22 cellular contexts compared by ENCODE assay signal in the genomic region with DNA sequence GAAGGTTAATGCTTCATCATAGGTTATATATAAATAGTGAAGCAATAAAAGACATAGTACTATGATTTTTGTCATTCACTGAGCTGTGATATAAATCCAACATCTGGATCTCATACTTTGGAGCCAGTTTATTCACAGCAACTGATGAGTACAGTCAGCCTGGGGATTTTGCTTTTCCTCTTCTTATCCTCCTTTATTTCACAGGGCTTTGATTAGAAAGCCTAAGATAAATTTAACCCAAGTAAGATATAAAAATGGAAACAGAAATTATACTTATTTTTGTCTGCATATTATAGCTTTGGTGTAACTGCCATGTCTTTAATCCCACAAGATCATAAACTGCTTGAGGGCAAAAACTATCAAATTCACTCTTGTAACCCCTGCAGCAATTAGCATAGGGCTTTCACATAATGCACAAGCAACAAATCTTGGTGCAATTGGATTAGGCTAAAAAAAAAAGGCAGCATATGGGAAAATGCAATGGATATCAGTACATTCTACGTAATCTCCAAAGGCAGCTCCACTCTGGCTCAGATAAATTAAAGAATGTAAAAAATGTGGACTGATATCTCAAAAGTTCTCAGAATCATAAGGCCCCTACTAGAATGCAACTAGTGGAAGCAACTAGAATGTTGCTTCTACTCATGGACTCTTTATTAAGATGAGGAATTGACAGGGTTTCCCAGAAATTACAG. TPM values are rescaled to one million over a fixed set of nuclear protein-coding genes. Genes with fewer than 3 reads are reported as not detected.
DNase-seq lines count a peak whose midpoint lies in the region; ATAC-seq and TF ChIP-seq lines count a peak whose summit lies in the region.
"Had no signal": no experiment of that assay in that cellular context is flagged by ENCODE, and none has a peak within 500 bp of the region (broad histone marks: within the 10 kb centered on the region; RNA-seq: fewer than 3 reads in every experiment).

No MANE protein-coding gene starts in this region.

- in situ Hi-C loops in gastrocnemius medialis (cut with MboI; ENCODE audit: low sequenced_read_pairs in 4 of 4) = loop anchor here in 1 of 4 donors (10.0 kb wide), 1 partner anchor 56 kb away; a partner anchor contains a TSS

- no peak for TF ChIP-seq POLR2A in gastrocnemius medialis (IDR thresholded peaks at IDR 0.05)

- no peak overlapping the region for H3K4me3 ChIP-seq in right cardiac atrium (ENCODE audit: low read length)
- no peak overlapping the region for H3K4me3 ChIP-seq in gastrocnemius medialis

- ATAC-seq in right cardiac atrium = no peak
- ATAC-seq in gastrocnemius medialis = no peak
- no peak for ATAC-seq in HG02973 (IDR thresholded peaks at IDR 0.05; ENCODE audit: unreplicated experiment)
- ATAC-seq in GM21423 (IDR thresholded peaks at IDR 0.05; ENCODE audit: unreplicated experiment) = no peak
- ATAC-seq: activated T-helper 17 cell treated with anti-CD3 and anti-CD28 coated beads, Interleukin-2, amount 50 U/mL, for 72 hours; HepG2 had no signal

- TF ChIP-seq CTCF in HFFc6 (IDR thresholded peaks at IDR 0.05) = no peak
- TF ChIP-seq CTCF in gastrocnemius medialis (IDR thresholded peaks at IDR 0.05 in 4 of 5, conservative IDR thresholded peaks at IDR 0.05 in 1 of 5) = no peak

- H3K27me3 Mint-ChIP-seq in HFFc6 (ENCODE audit: insufficient read depth) = peaks cover 1% of the 10 kb centered on the region; the same call in 1 of the 2 replicates
- H3K27me3 Mint-ChIP-seq: brain had no signal

- H3K4me1 Mint-ChIP-seq in HFFc6 (ENCODE audit: low read depth) = peaks cover 34% of the 10 kb centered on the region
- H3K4me1 Mint-ChIP-seq: activated naive CD8-positive, alpha-beta T cell treated with anti-CD3 and anti-CD28 coated beads for 36 hours; activated T-helper 17 cell treated with anti-CD3 and anti-CD28 coated beads, Interleukin-2, amount 50 U/mL, for 72 hours; CD4-positive, alpha-beta memory T cell had no signal

- H3K36me3 Mint-ChIP-seq in HFFc6 (ENCODE audit: low read depth) = no peaks in the 10 kb centered on the region
- H3K36me3 Mint-ChIP-seq: activated naive CD8-positive, alpha-beta T cell treated with anti-CD3 and anti-CD28 coated beads for 36 hours; brain; CD4-positive, alpha-beta memory T cell had no signal

- DNase-seq in HFFc6 = no peak
- DNase-seq in amniotic epithelial cell (ENCODE audit: low read depth) = peak; percentile 42
- no peak for DNase-seq in right cardiac atrium
- DNase-seq in gastrocnemius medialis = no peak
- no peak for DNase-seq in HCEC 1CT
- DNase-seq in NCI-H1417 treated with DMSO at 0.1 percent for 48 hours (lab: John Stamatoyannopoulos, UW) = no peak
- DNase-seq: activated naive CD8-positive, alpha-beta T cell treated with anti-CD3 and anti-CD28 coated beads for 36 hours; CD4-positive, alpha-beta memory T cell; DMS153; GDM1; head of caudate nucleus; NCI-H1105 treated with DMSO at 0.1 percent for 48 hours; NCI-H2107; nucleus accumbens; stimulated activated CD4-positive, alpha-beta T cell treated with anti-CD3 and anti-CD28 coated beads, Interleukin-2, amount 100 ng/mL, for 24 hours; stimulated activated naive CD4-positive, alpha-beta T cell treated with Interleukin-2 at 50 U/mL for 16 hours had no signal

- WGBS in right cardiac atrium = 49% methylated on average over 1 of the region's 1 CpG

- no peaks in the 10 kb centered on the region for H3K36me3 ChIP-seq in gastrocnemius medialis

- intact Hi-C loops in right cardiac atrium (cut with DNase I) (loop anchor here in 1 of 4 donors (10.0 kb wide), 1 partner anchor 56 kb away; a partner anchor contains a TSS), gastrocnemius medialis (cut with DNase I; ENCODE audit: low total_unique reads) (no loop called here)

- peak overlapping the region; percentile 58 for H3K27ac Mint-ChIP-seq in HFFc6
- H3K27ac Mint-ChIP-seq: activated naive CD8-positive, alpha-beta T cell treated with anti-CD3 and anti-CD28 coated beads for 36 hours; activated T-helper 17 cell treated with anti-CD3 and anti-CD28 coated beads, Interleukin-2, amount 50 U/mL, for 72 hours; CD4-positive, alpha-beta memory T cell had no signal

- no peaks in the 10 kb centered on the region for H3K9me3 ChIP-seq in right cardiac atrium (ENCODE audit: control insufficient read depth, low read length)
- H3K9me3 ChIP-seq in gastrocnemius medialis = no peaks in the 10 kb centered on the region

- H3K27me3 ChIP-seq in right cardiac atrium (ENCODE audit: control insufficient read depth, insufficient read depth) (no peaks in the 10 kb centered on the region), gastrocnemius medialis (no peaks in the 10 kb centered on the region)

- H3K27ac ChIP-seq in right cardiac atrium (ENCODE audit: low read length) (peak overlapping the region; percentile 37), gastrocnemius medialis (peak overlapping the region; percentile 72 to 84 (median 76))
- H3K27ac ChIP-seq: epithelial cell of prostate had no signal

- peak overlapping the region; percentile 17; the same call in 1 of the 2 replicates for H3K4me3 Mint-ChIP-seq in HFFc6
- H3K4me3 Mint-ChIP-seq: activated naive CD8-positive, alpha-beta T cell treated with anti-CD3 and anti-CD28 coated beads for 36 hours; activated T-helper 17 cell treated with anti-CD3 and anti-CD28 coated beads, Interleukin-2, amount 50 U/mL, for 72 hours; brain; CD4-positive, alpha-beta memory T cell had no signal

- peaks cover 5% of the 10 kb centered on the region for H3K4me1 ChIP-seq in right cardiac atrium (ENCODE audit: control insufficient read depth, insufficient read depth, low read length)
- peaks cover 51 to 54% of the 10 kb centered on the region in 2 donors for H3K4me1 ChIP-seq in gastrocnemius medialis

- no peaks in the 10 kb centered on the region for H3K9me3 Mint-ChIP-seq in HFFc6
- H3K9me3 Mint-ChIP-seq: activated naive CD8-positive, alpha-beta T cell treated with anti-CD3 and anti-CD28 coated beads for 36 hours; activated T-helper 17 cell treated with anti-CD3 and anti-CD28 coated beads, Interleukin-2, amount 50 U/mL, for 72 hours had no signal

RNA-seq across cellular contexts. Expression of a gene that starts 55.3 kb away (rescaled TPM):
- total RNA-seq in HFFc6 (2021; fragmentation: NEBNext Ultra II Directional; extraction: Animal tissue kit (Norgen Biotek cat#: 25700)) = under 1 TPM; 0.09 to 0.24 (median 0.12) TPM
- total RNA-seq in right cardiac atrium = 100 to 1,000 TPM; 110 to 131 (median 118) TPM
- polyA plus RNA-seq in right cardiac atrium = 39.1 TPM
- total RNA-seq in gastrocnemius medialis = 100 to 1,000 TPM in 2 of 4 donors, 10 to 100 TPM in 2; 57.5 to 123 (median 93.8) TPM
- total RNA-seq: activated naive CD8-positive, alpha-beta T cell treated with anti-CD3 and anti-CD28 coated beads for 36 hours; activated T-helper 17 cell treated with anti-CD3 and anti-CD28 coated beads, Interleukin-2, amount 50 U/mL, for 72 hours; CD4-positive, alpha-beta memory T cell; HepG2 had no signal
- polyA plus RNA-seq: CD4-positive, alpha-beta memory T cell; HepG2 had no signal

Comparison
In these comparisons a context has a peak if more than half of its experiments do, and no peak if none do; other contexts are left out.
1. RNA of a gene that starts 55.3 kb away (total RNA-seq): 110 to 131 TPM in right cardiac atrium and 57.5 to 123 TPM in gastrocnemius medialis; 0.09 to 0.24 TPM in HFFc6; every median in the first group is over 10 times any median in the second.